1 cellular context compared by ENCODE assay signal in the genomic region with DNA sequence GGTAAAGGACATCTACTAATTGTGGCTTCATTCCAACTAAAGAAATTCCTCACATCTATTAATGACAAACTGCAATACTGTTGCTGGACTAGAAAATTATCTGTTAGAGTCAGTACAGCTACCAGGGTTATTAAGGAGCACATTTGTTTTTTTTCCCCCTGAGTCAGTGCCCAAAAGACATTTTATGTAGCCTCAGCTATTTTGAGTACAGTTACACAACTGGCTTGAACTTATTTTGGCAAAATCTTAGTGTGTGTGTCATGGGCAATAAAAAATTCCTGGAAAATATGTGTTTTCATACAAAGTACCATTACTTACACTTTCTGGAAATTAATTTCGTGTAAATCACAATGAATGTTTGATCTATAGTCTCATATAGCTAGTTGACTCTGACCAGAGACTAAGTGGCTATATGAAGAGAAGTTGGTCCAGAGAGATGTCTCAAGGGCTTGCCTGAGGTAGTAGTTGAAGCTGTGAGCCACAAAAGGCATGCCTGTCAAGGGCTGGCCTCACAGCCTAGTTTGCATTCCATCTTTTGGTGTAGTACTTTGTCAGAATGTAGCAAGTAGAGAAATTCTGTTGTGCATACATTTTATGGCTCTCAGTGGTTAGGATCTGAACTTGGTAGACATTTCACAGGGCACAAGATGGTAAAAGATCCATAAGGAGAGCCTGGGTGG.
TF ChIP-seq lines count a peak whose summit lies in the region.

No MANE protein-coding gene starts in this region.

TF ChIP-seq in GM23338, 12 proteins besides CTCF, POLR2A, EP300 and RAD21 (continued from another document):
- TF ChIP-seq, protein P1, sequence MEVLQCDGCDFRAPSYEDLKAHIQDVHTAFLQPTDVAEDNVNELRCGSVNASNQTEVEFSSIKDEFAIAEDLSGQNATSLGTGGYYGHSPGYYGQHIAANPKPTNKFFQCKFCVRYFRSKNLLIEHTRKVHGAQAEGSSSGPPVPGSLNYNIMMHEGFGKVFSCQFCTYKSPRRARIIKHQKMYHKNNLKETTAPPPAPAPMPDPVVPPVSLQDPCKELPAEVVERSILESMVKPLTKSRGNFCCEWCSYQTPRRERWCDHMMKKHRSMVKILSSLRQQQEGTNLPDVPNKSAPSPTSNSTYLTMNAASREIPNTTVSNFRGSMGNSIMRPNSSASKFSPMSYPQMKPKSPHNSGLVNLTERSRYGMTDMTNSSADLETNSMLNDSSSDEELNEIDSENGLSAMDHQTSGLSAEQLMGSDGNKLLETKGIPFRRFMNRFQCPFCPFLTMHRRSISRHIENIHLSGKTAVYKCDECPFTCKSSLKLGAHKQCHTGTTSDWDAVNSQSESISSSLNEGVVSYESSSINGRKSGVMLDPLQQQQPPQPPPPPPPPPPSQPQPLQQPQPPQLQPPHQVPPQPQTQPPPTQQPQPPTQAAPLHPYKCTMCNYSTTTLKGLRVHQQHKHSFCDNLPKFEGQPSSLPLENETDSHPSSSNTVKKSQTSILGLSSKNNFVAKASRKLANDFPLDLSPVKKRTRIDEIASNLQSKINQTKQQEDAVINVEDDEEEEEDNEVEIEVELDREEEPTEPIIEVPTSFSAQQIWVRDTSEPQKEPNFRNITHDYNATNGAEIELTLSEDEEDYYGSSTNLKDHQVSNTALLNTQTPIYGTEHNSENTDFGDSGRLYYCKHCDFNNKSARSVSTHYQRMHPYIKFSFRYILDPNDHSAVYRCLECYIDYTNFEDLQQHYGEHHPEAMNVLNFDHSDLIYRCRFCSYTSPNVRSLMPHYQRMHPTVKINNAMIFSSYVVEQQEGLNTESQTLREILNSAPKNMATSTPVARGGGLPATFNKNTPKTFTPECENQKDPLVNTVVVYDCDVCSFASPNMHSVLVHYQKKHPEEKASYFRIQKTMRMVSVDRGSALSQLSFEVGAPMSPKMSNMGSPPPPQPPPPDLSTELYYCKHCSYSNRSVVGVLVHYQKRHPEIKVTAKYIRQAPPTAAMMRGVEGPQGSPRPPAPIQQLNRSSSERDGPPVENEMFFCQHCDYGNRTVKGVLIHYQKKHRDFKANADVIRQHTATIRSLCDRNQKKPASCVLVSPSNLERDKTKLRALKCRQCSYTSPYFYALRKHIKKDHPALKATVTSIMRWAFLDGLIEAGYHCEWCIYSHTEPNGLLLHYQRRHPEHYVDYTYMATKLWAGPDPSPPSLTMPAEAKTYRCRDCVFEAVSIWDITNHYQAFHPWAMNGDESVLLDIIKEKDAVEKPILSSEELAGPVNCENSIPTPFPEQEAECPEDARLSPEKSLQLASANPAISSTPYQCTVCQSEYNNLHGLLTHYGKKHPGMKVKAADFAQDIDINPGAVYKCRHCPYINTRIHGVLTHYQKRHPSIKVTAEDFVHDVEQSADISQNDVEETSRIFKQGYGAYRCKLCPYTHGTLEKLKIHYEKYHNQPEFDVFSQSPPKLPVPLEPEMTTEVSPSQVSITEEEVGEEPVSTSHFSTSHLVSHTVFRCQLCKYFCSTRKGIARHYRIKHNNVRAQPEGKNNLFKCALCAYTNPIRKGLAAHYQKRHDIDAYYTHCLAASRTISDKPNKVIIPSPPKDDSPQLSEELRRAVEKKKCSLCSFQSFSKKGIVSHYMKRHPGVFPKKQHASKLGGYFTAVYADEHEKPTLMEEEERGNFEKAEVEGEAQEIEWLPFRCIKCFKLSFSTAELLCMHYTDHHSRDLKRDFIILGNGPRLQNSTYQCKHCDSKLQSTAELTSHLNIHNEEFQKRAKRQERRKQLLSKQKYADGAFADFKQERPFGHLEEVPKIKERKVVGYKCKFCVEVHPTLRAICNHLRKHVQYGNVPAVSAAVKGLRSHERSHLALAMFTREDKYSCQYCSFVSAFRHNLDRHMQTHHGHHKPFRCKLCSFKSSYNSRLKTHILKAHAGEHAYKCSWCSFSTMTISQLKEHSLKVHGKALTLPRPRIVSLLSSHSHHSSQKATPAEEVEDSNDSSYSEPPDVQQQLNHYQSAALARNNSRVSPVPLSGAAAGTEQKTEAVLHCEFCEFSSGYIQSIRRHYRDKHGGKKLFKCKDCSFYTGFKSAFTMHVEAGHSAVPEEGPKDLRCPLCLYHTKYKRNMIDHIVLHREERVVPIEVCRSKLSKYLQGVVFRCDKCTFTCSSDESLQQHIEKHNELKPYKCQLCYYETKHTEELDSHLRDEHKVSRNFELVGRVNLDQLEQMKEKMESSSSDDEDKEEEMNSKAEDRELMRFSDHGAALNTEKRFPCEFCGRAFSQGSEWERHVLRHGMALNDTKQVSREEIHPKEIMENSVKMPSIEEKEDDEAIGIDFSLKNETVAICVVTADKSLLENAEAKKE (CRISPR knock-in tag; IDR thresholded peaks at IDR 0.05), result no peak
- no peak for TF ChIP-seq JUNB (IDR thresholded peaks at IDR 0.05; ENCODE audit: unreplicated experiment)
- TF ChIP-seq CREB1 (CRISPR knock-in tag; IDR thresholded peaks at IDR 0.05; ENCODE audit: low read depth), result no peak
- TF ChIP-seq POLR2AphosphoS5 (IDR thresholded peaks at IDR 0.05; ENCODE audit: low read depth), result no peak
- no peak for TF ChIP-seq ZNF331 (CRISPR knock-in tag; IDR thresholded peaks at IDR 0.05; ENCODE audit: low read depth)
